ENCODE assay signal across 30 cellular contexts in genomic region chr1:17777330-17777729, GRCh38. TPM values are rescaled to one million over a fixed set of nuclear protein-coding genes. Genes with fewer than 3 reads are reported as not detected.
"Had no signal": no experiment of that assay in that cellular context is flagged by ENCODE, and none has a peak within 500 bp of the region (broad histone marks: within the 10 kb centered on the region; RNA-seq: fewer than 3 reads in every experiment).

No MANE protein-coding gene starts in this region.

- H3K4me3 ChIP-seq: left lung, lower lobe of right lung, pancreas, psoas muscle, right lobe of liver, smooth muscle cell, tibial nerve had no signal

- H3K27me3 ChIP-seq: pancreas, right lobe of liver had no signal

- H3K27ac ChIP-seq: left lung, lower lobe of right lung, pancreas, psoas muscle, right lobe of liver, tibial nerve had no signal

- H3K36me3 ChIP-seq: left lung, lower lobe of right lung, pancreas, right lobe of liver, tibial nerve had no signal

- H3K9me3 ChIP-seq: left lung, lower lobe of right lung, pancreas, psoas muscle, right lobe of liver, tibial nerve had no signal

- FAIRE-seq: keratinocyte, pancreas had no signal

- DNase-seq: hippocampal formation; left colon; lower lobe of right lung; mammary epithelial cell; mesenchymal stem cell; naive B cell; natural killer cell; nephron progenitor cell; nucleus accumbens; psoas muscle; right lobe of liver; stimulated activated CD4-positive, alpha-beta T cell treated with anti-CD3 and anti-CD28 coated beads, Interleukin-1b, Interleukin-23, amount 100 ng/mL, for 48 hours; stimulated activated CD4-positive, alpha-beta T cell treated with anti-CD3 and anti-CD28 coated beads, Interleukin-2, amount 100 ng/mL, for 48 hours; stimulated activated CD4-positive, alpha-beta T cell treated with anti-CD3 and anti-CD28 coated beads, Interleukin-4, amount 100 ng/mL, for 4 hours; stimulated activated CD8-positive, alpha-beta memory T cell treated with anti-CD3 and anti-CD28 coated beads, Interleukin-4, amount 100 ng/mL, for 48 hours; stimulated activated naive CD4-positive, alpha-beta T cell treated with Interleukin-2 at 50 U/mL for 16 hours; stimulated activated naive CD8-positive, alpha-beta T cell treated with anti-CD3 and anti-CD28 coated beads, Interleukin-15, amount 100 ng/mL, for 72 hours; substantia nigra had no signal

- H3K4me1 ChIP-seq: left lung, lower lobe of right lung, pancreas, psoas muscle, right lobe of liver had no signal

- H3K4me2 ChIP-seq: smooth muscle cell had no signal

RNA-seq across cellular contexts. Expression of gene ACTL8, which starts 22.2 kb away (rescaled TPM):
- total RNA-seq: left lung, liver, lower lobe of right lung, mammary epithelial cell, mesothelial cell of epicardium, mononuclear cell, natural killer cell, osteoblast, pancreas, psoas muscle, right lobe of liver, skeletal muscle tissue, temporal lobe, tibial nerve, urinary bladder had no signal
- polyA plus RNA-seq: keratinocyte, liver, mammary epithelial cell, pancreas, psoas muscle, smooth muscle cell, urinary bladder had no signal
